Comparison of ENCODE assay signal across 25 cellular contexts in the genomic region with DNA sequence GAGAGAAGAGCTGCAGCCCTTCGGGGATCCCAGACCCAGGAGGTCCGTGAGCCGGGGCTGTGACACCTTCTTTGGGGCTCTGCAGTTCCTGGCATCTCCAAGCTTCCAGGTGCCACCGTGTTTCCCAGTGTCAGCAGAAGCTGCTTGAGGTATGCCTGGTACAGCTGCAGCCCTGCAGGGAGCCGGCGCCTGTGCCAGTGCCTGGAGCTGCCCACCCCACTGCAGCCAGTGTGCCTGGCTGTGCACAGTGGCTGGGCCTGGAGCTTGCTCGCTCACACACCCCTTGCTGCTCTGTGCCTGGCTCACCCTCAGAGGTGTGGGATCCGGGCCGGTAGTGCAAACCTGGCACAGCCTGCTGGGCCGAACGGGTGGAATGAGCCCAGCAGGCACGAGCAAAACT.
"Had no signal": no experiment of that assay in that cellular context is flagged by ENCODE, and none has a peak within 500 bp of the region (broad histone marks: within the 10 kb centered on the region; RNA-seq: fewer than 3 reads in every experiment).

No MANE protein-coding gene starts in this region.

- DNase-seq: activated CD4-positive, alpha-beta memory T cell treated with anti-CD3 and anti-CD28 coated beads for 36 hours; activated CD4-positive, alpha-beta T cell treated with anti-CD3 and anti-CD28 coated beads, Interleukin-2, amount 10 ng/mL, durations not matched to agents 24 days and 14 days; activated CD4-positive, CD25-positive, alpha-beta regulatory T cell treated with anti-CD3 and anti-CD28 coated beads, Interleukin-2, amount 50 U/mL, for 72 hours; activated naive CD4-positive, alpha-beta T cell treated with anti-CD3 and anti-CD28 coated beads for 36 hours; activated naive CD8-positive, alpha-beta T cell treated with anti-CD3 and anti-CD28 coated beads for 36 hours; activated T-cell treated with anti-CD3 and anti-CD28 coated beads, Interleukin-2, amount 50 U/mL, for 72 hours; cortex of kidney; effector memory CD8-positive, alpha-beta T cell; hippocampal formation; immature natural killer cell; mesendoderm; mucosa of descending colon; nephron progenitor cell; right cardiac atrium; spleen; stimulated activated naive CD4-positive, alpha-beta T cell treated with Interleukin-2 at 50 U/mL for 16 hours; SW 1271; T-helper 9 cell; WERI-Rb-1 had no signal

- H3K4me3 ChIP-seq: adrenal gland, ascending aorta, cardiac muscle cell, gastroesophageal sphincter, lung, mucosa of descending colon, spleen, tibial nerve had no signal

- H3K27ac ChIP-seq: adrenal gland, ascending aorta, cardiac muscle cell, gastroesophageal sphincter, spleen, tibial nerve, WERI-Rb-1 had no signal

- H3K27me3 ChIP-seq: adrenal gland, ascending aorta, cardiac muscle cell, gastroesophageal sphincter, spleen, tibial nerve had no signal

- ATAC-seq: activated T-cell treated with anti-CD3 and anti-CD28 coated beads, Interleukin-2, amount 50 U/mL, for 72 hours; effector memory CD8-positive, alpha-beta T cell; gastroesophageal sphincter; mucosa of descending colon; right cardiac atrium had no signal

- H3K36me3 ChIP-seq: adrenal gland, cardiac muscle cell had no signal

- H3K9me3 ChIP-seq: adrenal gland, ascending aorta, gastroesophageal sphincter, mucosa of descending colon, tibial nerve had no signal
